1 cellular context compared by ENCODE assay signal in the genomic region with DNA sequence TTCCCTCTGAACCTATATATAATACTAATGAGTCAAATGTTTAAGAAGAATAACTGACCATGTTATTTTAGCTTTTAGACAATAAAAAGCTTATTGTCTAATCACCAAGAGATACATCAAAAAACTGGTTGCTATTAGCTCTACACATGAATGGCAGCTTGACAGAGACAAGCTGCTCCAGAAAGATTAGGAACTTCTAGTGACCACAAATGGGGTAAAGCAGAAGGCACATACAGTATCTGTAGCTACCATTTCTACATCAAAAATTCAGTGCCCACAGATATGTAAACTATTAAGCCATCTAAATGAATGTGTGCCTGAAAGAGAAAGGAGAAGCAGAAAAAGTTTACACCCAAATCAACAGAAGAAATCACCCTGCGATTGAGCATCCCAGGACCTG.
A peak's percentile ranks its signal among the peaks of the same experiment; 100 is the strongest.
TF ChIP-seq lines count a peak whose summit lies in the region.

No MANE protein-coding gene starts in this region.

TF ChIP-seq in K562, 482 proteins besides CTCF, POLR2A, EP300 and RAD21 (continued from another document and continues in another):
- TF ChIP-seq, protein P1, sequence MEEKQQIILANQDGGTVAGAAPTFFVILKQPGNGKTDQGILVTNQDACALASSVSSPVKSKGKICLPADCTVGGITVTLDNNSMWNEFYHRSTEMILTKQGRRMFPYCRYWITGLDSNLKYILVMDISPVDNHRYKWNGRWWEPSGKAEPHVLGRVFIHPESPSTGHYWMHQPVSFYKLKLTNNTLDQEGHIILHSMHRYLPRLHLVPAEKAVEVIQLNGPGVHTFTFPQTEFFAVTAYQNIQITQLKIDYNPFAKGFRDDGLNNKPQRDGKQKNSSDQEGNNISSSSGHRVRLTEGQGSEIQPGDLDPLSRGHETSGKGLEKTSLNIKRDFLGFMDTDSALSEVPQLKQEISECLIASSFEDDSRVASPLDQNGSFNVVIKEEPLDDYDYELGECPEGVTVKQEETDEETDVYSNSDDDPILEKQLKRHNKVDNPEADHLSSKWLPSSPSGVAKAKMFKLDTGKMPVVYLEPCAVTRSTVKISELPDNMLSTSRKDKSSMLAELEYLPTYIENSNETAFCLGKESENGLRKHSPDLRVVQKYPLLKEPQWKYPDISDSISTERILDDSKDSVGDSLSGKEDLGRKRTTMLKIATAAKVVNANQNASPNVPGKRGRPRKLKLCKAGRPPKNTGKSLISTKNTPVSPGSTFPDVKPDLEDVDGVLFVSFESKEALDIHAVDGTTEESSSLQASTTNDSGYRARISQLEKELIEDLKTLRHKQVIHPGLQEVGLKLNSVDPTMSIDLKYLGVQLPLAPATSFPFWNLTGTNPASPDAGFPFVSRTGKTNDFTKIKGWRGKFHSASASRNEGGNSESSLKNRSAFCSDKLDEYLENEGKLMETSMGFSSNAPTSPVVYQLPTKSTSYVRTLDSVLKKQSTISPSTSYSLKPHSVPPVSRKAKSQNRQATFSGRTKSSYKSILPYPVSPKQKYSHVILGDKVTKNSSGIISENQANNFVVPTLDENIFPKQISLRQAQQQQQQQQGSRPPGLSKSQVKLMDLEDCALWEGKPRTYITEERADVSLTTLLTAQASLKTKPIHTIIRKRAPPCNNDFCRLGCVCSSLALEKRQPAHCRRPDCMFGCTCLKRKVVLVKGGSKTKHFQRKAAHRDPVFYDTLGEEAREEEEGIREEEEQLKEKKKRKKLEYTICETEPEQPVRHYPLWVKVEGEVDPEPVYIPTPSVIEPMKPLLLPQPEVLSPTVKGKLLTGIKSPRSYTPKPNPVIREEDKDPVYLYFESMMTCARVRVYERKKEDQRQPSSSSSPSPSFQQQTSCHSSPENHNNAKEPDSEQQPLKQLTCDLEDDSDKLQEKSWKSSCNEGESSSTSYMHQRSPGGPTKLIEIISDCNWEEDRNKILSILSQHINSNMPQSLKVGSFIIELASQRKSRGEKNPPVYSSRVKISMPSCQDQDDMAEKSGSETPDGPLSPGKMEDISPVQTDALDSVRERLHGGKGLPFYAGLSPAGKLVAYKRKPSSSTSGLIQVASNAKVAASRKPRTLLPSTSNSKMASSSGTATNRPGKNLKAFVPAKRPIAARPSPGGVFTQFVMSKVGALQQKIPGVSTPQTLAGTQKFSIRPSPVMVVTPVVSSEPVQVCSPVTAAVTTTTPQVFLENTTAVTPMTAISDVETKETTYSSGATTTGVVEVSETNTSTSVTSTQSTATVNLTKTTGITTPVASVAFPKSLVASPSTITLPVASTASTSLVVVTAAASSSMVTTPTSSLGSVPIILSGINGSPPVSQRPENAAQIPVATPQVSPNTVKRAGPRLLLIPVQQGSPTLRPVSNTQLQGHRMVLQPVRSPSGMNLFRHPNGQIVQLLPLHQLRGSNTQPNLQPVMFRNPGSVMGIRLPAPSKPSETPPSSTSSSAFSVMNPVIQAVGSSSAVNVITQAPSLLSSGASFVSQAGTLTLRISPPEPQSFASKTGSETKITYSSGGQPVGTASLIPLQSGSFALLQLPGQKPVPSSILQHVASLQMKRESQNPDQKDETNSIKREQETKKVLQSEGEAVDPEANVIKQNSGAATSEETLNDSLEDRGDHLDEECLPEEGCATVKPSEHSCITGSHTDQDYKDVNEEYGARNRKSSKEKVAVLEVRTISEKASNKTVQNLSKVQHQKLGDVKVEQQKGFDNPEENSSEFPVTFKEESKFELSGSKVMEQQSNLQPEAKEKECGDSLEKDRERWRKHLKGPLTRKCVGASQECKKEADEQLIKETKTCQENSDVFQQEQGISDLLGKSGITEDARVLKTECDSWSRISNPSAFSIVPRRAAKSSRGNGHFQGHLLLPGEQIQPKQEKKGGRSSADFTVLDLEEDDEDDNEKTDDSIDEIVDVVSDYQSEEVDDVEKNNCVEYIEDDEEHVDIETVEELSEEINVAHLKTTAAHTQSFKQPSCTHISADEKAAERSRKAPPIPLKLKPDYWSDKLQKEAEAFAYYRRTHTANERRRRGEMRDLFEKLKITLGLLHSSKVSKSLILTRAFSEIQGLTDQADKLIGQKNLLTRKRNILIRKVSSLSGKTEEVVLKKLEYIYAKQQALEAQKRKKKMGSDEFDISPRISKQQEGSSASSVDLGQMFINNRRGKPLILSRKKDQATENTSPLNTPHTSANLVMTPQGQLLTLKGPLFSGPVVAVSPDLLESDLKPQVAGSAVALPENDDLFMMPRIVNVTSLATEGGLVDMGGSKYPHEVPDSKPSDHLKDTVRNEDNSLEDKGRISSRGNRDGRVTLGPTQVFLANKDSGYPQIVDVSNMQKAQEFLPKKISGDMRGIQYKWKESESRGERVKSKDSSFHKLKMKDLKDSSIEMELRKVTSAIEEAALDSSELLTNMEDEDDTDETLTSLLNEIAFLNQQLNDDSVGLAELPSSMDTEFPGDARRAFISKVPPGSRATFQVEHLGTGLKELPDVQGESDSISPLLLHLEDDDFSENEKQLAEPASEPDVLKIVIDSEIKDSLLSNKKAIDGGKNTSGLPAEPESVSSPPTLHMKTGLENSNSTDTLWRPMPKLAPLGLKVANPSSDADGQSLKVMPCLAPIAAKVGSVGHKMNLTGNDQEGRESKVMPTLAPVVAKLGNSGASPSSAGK (IDR thresholded peaks at IDR 0.05), result no peak
- TF ChIP-seq BRD9 (IDR thresholded peaks at IDR 0.05; ENCODE audit: low read depth, partially characterized antibody), result no peak
- TF ChIP-seq, protein P2, sequence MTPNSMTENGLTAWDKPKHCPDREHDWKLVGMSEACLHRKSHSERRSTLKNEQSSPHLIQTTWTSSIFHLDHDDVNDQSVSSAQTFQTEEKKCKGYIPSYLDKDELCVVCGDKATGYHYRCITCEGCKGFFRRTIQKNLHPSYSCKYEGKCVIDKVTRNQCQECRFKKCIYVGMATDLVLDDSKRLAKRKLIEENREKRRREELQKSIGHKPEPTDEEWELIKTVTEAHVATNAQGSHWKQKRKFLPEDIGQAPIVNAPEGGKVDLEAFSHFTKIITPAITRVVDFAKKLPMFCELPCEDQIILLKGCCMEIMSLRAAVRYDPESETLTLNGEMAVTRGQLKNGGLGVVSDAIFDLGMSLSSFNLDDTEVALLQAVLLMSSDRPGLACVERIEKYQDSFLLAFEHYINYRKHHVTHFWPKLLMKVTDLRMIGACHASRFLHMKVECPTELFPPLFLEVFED (CRISPR knock-in tag; conservative IDR thresholded peaks at IDR 0.05), result no peak
- no peak for TF ChIP-seq CC2D1A (IDR thresholded peaks at IDR 0.05)
- TF ChIP-seq RFX1 (IDR thresholded peaks at IDR 0.05), result peak; percentile 40; the same call in 1 of the 2 replicates
- TF ChIP-seq, protein P3, sequence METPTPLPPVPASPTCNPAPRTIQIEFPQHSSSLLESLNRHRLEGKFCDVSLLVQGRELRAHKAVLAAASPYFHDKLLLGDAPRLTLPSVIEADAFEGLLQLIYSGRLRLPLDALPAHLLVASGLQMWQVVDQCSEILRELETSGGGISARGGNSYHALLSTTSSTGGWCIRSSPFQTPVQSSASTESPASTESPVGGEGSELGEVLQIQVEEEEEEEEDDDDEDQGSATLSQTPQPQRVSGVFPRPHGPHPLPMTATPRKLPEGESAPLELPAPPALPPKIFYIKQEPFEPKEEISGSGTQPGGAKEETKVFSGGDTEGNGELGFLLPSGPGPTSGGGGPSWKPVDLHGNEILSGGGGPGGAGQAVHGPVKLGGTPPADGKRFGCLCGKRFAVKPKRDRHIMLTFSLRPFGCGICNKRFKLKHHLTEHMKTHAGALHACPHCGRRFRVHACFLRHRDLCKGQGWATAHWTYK (CRISPR knock-in tag; IDR thresholded peaks at IDR 0.05), result no peak
- TF ChIP-seq, protein P4, sequence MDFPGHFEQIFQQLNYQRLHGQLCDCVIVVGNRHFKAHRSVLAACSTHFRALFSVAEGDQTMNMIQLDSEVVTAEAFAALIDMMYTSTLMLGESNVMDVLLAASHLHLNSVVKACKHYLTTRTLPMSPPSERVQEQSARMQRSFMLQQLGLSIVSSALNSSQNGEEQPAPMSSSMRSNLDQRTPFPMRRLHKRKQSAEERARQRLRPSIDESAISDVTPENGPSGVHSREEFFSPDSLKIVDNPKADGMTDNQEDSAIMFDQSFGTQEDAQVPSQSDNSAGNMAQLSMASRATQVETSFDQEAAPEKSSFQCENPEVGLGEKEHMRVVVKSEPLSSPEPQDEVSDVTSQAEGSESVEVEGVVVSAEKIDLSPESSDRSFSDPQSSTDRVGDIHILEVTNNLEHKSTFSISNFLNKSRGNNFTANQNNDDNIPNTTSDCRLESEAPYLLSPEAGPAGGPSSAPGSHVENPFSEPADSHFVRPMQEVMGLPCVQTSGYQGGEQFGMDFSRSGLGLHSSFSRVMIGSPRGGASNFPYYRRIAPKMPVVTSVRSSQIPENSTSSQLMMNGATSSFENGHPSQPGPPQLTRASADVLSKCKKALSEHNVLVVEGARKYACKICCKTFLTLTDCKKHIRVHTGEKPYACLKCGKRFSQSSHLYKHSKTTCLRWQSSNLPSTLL (IDR thresholded peaks at IDR 0.05), result no peak
- no peak for TF ChIP-seq SREBF1 (IDR thresholded peaks at IDR 0.05; ENCODE audit: borderline replicate concordance, low read depth, low read length)
- TF ChIP-seq FOXK2 (conservative IDR thresholded peaks at IDR 0.05 in 1 of 2, IDR thresholded peaks at IDR 0.05 in 1 of 2; ENCODE audit: low read depth in 2 of 2), result no peak
- no peak for TF ChIP-seq TGIF2 (CRISPR knock-in tag; IDR thresholded peaks at IDR 0.05)
- TF ChIP-seq, protein P5, sequence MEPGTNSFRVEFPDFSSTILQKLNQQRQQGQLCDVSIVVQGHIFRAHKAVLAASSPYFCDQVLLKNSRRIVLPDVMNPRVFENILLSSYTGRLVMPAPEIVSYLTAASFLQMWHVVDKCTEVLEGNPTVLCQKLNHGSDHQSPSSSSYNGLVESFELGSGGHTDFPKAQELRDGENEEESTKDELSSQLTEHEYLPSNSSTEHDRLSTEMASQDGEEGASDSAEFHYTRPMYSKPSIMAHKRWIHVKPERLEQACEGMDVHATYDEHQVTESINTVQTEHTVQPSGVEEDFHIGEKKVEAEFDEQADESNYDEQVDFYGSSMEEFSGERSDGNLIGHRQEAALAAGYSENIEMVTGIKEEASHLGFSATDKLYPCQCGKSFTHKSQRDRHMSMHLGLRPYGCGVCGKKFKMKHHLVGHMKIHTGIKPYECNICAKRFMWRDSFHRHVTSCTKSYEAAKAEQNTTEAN (CRISPR knock-in tag; IDR thresholded peaks at IDR 0.05), result no peak
- TF ChIP-seq TAF1 (IDR thresholded peaks at IDR 0.05; ENCODE audit: control insufficient read depth, extremely low read depth, insufficient read depth, low read length, severe bottlenecking), result no peak
- TF ChIP-seq SETDB1 (IDR thresholded peaks at IDR 0.05; ENCODE audit: low read length), result no peak
- TF ChIP-seq ZNF140 (CRISPR knock-in tag; IDR thresholded peaks at IDR 0.05), result no peak
- TF ChIP-seq ZNF384 (IDR thresholded peaks at IDR 0.05; ENCODE audit: low read depth, low read length), result no peak
- no peak for TF ChIP-seq NR4A1 (CRISPR knock-in tag; IDR thresholded peaks at IDR 0.05)
- no peak for TF ChIP-seq NR4A1 (tag; IDR thresholded peaks at IDR 0.05)
- no peak for TF ChIP-seq ESRRB (CRISPR knock-in tag; IDR thresholded peaks at IDR 0.05; ENCODE audit: borderline replicate concordance)
- no peak for TF ChIP-seq YY1 (IDR thresholded peaks at IDR 0.05; ENCODE audit: borderline replicate concordance in 1 of 3, control insufficient read depth in 1 of 3, extremely low read depth in 1 of 3, insufficient read depth in 3 of 3, insufficient read length in 1 of 3, insufficient replicate concordance in 2 of 3, low read depth in 1 of 3, low read length in 2 of 3)
- no peak for TF ChIP-seq TOE1 (IDR thresholded peaks at IDR 0.05; ENCODE audit: borderline replicate concordance)
- no peak for TF ChIP-seq TOE1 (CRISPR knock-in tag; IDR thresholded peaks at IDR 0.05; ENCODE audit: borderline replicate concordance, low read depth)
- peak; percentile 68 for TF ChIP-seq MEIS2 (IDR thresholded peaks at IDR 0.05; ENCODE audit: partially characterized antibody)
- TF ChIP-seq GATAD2B (IDR thresholded peaks at IDR 0.05; ENCODE audit: borderline replicate concordance), result no peak
- peak; percentile 42; the same call in 1 of the 2 replicates for TF ChIP-seq SMARCE1 (IDR thresholded peaks at IDR 0.05)
- no peak for TF ChIP-seq ILF3 (IDR thresholded peaks at IDR 0.05; ENCODE audit: borderline replicate concordance)
- no peak for TF ChIP-seq CREBBP (IDR thresholded peaks at IDR 0.05; ENCODE audit: low read depth, low read length)
- no peak for TF ChIP-seq GTF2F1 (IDR thresholded peaks at IDR 0.05; ENCODE audit: low read depth, low read length)
- no peak for TF ChIP-seq PCBP2 (IDR thresholded peaks at IDR 0.05; ENCODE audit: low read depth, low read length, poor library complexity, severe bottlenecking)
- peak; percentile 56 for TF ChIP-seq KLF16 (IDR thresholded peaks at IDR 0.05)
- TF ChIP-seq ESRRA (IDR thresholded peaks at IDR 0.05; ENCODE audit: borderline replicate concordance, low read depth), result peak; percentile 49; the same call in 1 of the 2 replicates
- peak; percentile 66 for TF ChIP-seq FOXM1 (IDR thresholded peaks at IDR 0.05; ENCODE audit: low read depth)
- no peak for TF ChIP-seq FOXM1 (CRISPR knock-in tag; IDR thresholded peaks at IDR 0.05; ENCODE audit: low read depth)
- TF ChIP-seq OTX1 (CRISPR knock-in tag; IDR thresholded peaks at IDR 0.05), result no peak
- TF ChIP-seq, protein P6, sequence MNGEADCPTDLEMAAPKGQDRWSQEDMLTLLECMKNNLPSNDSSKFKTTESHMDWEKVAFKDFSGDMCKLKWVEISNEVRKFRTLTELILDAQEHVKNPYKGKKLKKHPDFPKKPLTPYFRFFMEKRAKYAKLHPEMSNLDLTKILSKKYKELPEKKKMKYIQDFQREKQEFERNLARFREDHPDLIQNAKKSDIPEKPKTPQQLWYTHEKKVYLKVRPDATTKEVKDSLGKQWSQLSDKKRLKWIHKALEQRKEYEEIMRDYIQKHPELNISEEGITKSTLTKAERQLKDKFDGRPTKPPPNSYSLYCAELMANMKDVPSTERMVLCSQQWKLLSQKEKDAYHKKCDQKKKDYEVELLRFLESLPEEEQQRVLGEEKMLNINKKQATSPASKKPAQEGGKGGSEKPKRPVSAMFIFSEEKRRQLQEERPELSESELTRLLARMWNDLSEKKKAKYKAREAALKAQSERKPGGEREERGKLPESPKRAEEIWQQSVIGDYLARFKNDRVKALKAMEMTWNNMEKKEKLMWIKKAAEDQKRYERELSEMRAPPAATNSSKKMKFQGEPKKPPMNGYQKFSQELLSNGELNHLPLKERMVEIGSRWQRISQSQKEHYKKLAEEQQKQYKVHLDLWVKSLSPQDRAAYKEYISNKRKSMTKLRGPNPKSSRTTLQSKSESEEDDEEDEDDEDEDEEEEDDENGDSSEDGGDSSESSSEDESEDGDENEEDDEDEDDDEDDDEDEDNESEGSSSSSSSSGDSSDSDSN (IDR thresholded peaks at IDR 0.05; ENCODE audit: borderline replicate concordance in 1 of 2, low read depth in 2 of 2, low read length in 2 of 2), result no peak
- TF ChIP-seq CREB1 (IDR thresholded peaks at IDR 0.05), result 0 out of 2 replicates have a peak, but pooled peaks have one; percentile 27
- TF ChIP-seq CREB1 (CRISPR knock-in tag; IDR thresholded peaks at IDR 0.05), result no peak
- TF ChIP-seq, protein P7, sequence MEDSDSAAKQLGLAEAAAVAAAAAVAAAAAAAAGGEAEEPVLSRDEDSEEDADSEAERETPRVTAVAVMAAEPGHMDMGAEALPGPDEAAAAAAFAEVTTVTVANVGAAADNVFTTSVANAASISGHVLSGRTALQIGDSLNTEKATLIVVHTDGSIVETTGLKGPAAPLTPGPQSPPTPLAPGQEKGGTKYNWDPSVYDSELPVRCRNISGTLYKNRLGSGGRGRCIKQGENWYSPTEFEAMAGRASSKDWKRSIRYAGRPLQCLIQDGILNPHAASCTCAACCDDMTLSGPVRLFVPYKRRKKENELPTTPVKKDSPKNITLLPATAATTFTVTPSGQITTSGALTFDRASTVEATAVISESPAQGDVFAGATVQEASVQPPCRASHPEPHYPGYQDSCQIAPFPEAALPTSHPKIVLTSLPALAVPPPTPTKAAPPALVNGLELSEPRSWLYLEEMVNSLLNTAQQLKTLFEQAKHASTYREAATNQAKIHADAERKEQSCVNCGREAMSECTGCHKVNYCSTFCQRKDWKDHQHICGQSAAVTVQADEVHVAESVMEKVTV (CRISPR knock-in tag; IDR thresholded peaks at IDR 0.05), result no peak
- no peak for TF ChIP-seq SRSF3 (IDR thresholded peaks at IDR 0.05; ENCODE audit: insufficient read depth, low read length)
- no peak for TF ChIP-seq HEY1 (CRISPR knock-in tag; IDR thresholded peaks at IDR 0.05; ENCODE audit: borderline replicate concordance)
- no peak for TF ChIP-seq ZNF830 (CRISPR knock-in tag; IDR thresholded peaks at IDR 0.05)
